ENCODE assay signal across 1 cellular context in genomic region chr14:74630881-74631690, GRCh38.
TF ChIP-seq lines count a peak whose summit lies in the region.

No MANE protein-coding gene starts in this region.

TF ChIP-seq in HepG2, 621 proteins besides CTCF, POLR2A, EP300 and RAD21 (continued from another document):
- TF ChIP-seq CREB3 (CRISPR knock-in tag; IDR thresholded peaks at IDR 0.05) (no peak), PCBP2 (optimal IDR thresholded peaks at IDR 0.05; ENCODE audit: low read depth, low read length, poor library complexity, severe bottlenecking) (no peak), ZFX (CRISPR knock-in tag; IDR thresholded peaks at IDR 0.05; ENCODE audit: low read depth) (peak; percentile 45; the same call in 1 of the 2 replicates)
